In the genomic region with DNA sequence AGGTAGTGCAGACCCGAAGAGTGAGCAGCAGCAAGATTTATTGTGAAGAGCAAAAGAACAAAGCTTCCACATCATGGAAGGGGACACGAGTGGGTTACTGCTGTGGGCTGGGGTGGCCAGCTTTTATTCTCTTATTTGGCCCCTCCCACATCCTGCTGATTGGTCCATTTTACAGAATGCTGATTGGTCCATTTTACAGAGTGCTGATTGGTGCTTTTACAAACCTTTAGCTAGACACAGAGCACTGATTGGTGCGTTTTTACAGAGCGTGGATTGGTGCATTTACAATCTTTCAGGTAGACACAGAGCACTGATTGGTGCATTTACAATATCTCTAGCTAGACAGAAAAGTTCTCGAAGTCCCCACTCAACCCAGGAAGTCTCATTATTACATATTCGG, we compare ENCODE assay signal across 4 cellular contexts. TPM values are rescaled to one million over a fixed set of nuclear protein-coding genes. Genes with fewer than 3 reads are reported as not detected.
"Had no signal": no experiment of that assay in that cellular context is flagged by ENCODE, and none has a peak within 500 bp of the region (broad histone marks: within the 10 kb centered on the region; RNA-seq: fewer than 3 reads in every experiment).

No MANE protein-coding gene starts in this region.

RNA-seq across cellular contexts. Expression of gene GZMA, which starts 11.4 kb away (rescaled TPM):
- total RNA-seq: LHCN-M2, M059J, MCF 10A, NCI-H460 had no signal
